In genomic region chr4:9785926-9786325, GRCh38 we compare ENCODE assay signal across 18 cellular contexts. TPM values are rescaled to one million over a fixed set of nuclear protein-coding genes. Genes with fewer than 3 reads are reported as not detected.
DNase-seq lines count a peak whose midpoint lies in the region; ATAC-seq and TF ChIP-seq lines count a peak whose summit lies in the region.
"Had no signal": no experiment of that assay in that cellular context is flagged by ENCODE, and none has a peak within 500 bp of the region (broad histone marks: within the 10 kb centered on the region; RNA-seq: fewer than 3 reads in every experiment).

No MANE protein-coding gene starts in this region.

- H2AFZ ChIP-seq in PC-3 (ENCODE audit: low read length) (no peak overlapping the region), Karpas-422 (ENCODE audit: low read length) (no peak overlapping the region)
- H2AFZ ChIP-seq: GM23338 had no signal

- H4K20me1 ChIP-seq in PC-3 (ENCODE audit: low read length) (no peaks in the 10 kb centered on the region), Karpas-422 (ENCODE audit: insufficient read depth, low read depth, low read length) (no peaks in the 10 kb centered on the region)

- TF ChIP-seq POLR2A in Peyer's patch (IDR thresholded peaks at IDR 0.05), result no peak

- H3F3A ChIP-seq in PC-3 (ENCODE audit: low read length, unreplicated experiment), result no peaks in the 10 kb centered on the region

- no peak overlapping the region for H3K4me3 Mint-ChIP-seq in naive thymus-derived CD4-positive, alpha-beta T cell
- H3K4me3 Mint-ChIP-seq: CD4-positive, alpha-beta memory T cell; GM23338; H9 had no signal

- H3K27ac Mint-ChIP-seq in naive thymus-derived CD4-positive, alpha-beta T cell, result no peak overlapping the region
- H3K27ac Mint-ChIP-seq: CD4-positive, alpha-beta memory T cell; GM23338; H9 had no signal

- DNase-seq in Peyer's patch (peak in 2 of 3 donors; percentile 63 to 67), colonic mucosa (peak; percentile 34), mucosa of descending colon (peak in 2 of 3 donors; percentile 33 to 36), PC-3 (no peak), Karpas-422 (no peak)
- no peak for DNase-seq in naive thymus-derived CD4-positive, alpha-beta T cell
- DNase-seq: C1 segment of cervical spinal cord; Caco-2; CD4-positive, alpha-beta memory T cell; DMS153; DND-41; H9 had no signal

- H3K9me3 ChIP-seq in Peyer's patch, result no peaks in the 10 kb centered on the region
- no peaks in the 10 kb centered on the region for H3K9me3 ChIP-seq in colonic mucosa
- no peaks in the 10 kb centered on the region for H3K9me3 ChIP-seq in mucosa of descending colon
- no peaks in the 10 kb centered on the region for H3K9me3 ChIP-seq in PC-3 (ENCODE audit: low read length)
- no peaks in the 10 kb centered on the region for H3K9me3 ChIP-seq in naive thymus-derived CD4-positive, alpha-beta T cell (ENCODE audit: control insufficient read depth in 2 of 3, low read length in 3 of 3)
- H3K9me3 ChIP-seq in Karpas-422 (ENCODE audit: low read length), result no peaks in the 10 kb centered on the region
- H3K9me3 ChIP-seq: Caco-2 had no signal

- H3K36me3 ChIP-seq in Peyer's patch (no peaks in the 10 kb centered on the region), colonic mucosa (no peaks in the 10 kb centered on the region), mucosa of descending colon (ENCODE audit: low read depth) (no peaks in the 10 kb centered on the region), PC-3 (ENCODE audit: low read depth, low read length) (no peaks in the 10 kb centered on the region), Karpas-422 (ENCODE audit: insufficient read depth, low read length) (no peaks in the 10 kb centered on the region)
- H3K36me3 ChIP-seq in naive thymus-derived CD4-positive, alpha-beta T cell (ENCODE audit: control insufficient read depth in 2 of 3, insufficient read depth in 3 of 3, low read length in 3 of 3), result no peaks in the 10 kb centered on the region

- H3K36me3 Mint-ChIP-seq in naive thymus-derived CD4-positive, alpha-beta T cell, result peaks cover 0 to 6% (median 0%) of the 10 kb centered on the region in 5 donors
- H3K36me3 Mint-ChIP-seq: CD4-positive, alpha-beta memory T cell had no signal

- no peak overlapping the region for H3K9ac ChIP-seq in colonic mucosa (ENCODE audit: low read depth in 2 of 2, low read length in 2 of 2)
- no peak overlapping the region for H3K9ac ChIP-seq in PC-3 (ENCODE audit: low read length)
- H3K9ac ChIP-seq in Karpas-422 (ENCODE audit: low read length), result no peak overlapping the region

- H3K4me2 ChIP-seq in PC-3 (ENCODE audit: low read length), result no peak overlapping the region
- no peak overlapping the region for H3K4me2 ChIP-seq in Karpas-422 (ENCODE audit: low read depth, low read length, poor library complexity, severe bottlenecking)
- H3K4me2 ChIP-seq: GM23338 had no signal

- no peaks in the 10 kb centered on the region for H3K27me3 ChIP-seq in Peyer's patch
- peaks cover 11% of the 10 kb centered on the region for H3K27me3 ChIP-seq in colonic mucosa
- no peaks in the 10 kb centered on the region; the same call in 1 of the 2 replicates for H3K27me3 ChIP-seq in PC-3 (ENCODE audit: low read length)
- no peaks in the 10 kb centered on the region for H3K27me3 ChIP-seq in naive thymus-derived CD4-positive, alpha-beta T cell (ENCODE audit: control insufficient read depth in 2 of 2, insufficient read depth in 2 of 2, low read length in 2 of 2)
- H3K27me3 ChIP-seq in Karpas-422 (ENCODE audit: low read length), result no peaks in the 10 kb centered on the region

- H3K27me3 Mint-ChIP-seq in naive thymus-derived CD4-positive, alpha-beta T cell, result peaks cover 45 to 55% (median 51%) of the 10 kb centered on the region in 5 donors

- H3K4me1 Mint-ChIP-seq in naive thymus-derived CD4-positive, alpha-beta T cell, result no peaks in the 10 kb centered on the region
- H3K4me1 Mint-ChIP-seq: CD4-positive, alpha-beta memory T cell had no signal

- ATAC-seq in mucosa of descending colon (peak; percentile 33), PC-3 (no peak)
- no peak for ATAC-seq in naive thymus-derived CD4-positive, alpha-beta T cell
- ATAC-seq: GM23338, HCT116 had no signal

- H3K4me3 ChIP-seq in Peyer's patch (peak overlapping the region in 1 of 4 donors; percentile 12), colonic mucosa (no peak overlapping the region), mucosa of descending colon (no peak overlapping the region), PC-3 (ENCODE audit: low read length) (no peak overlapping the region), Karpas-422 (ENCODE audit: low read length) (no peak overlapping the region)
- H3K4me3 ChIP-seq in naive thymus-derived CD4-positive, alpha-beta T cell (ENCODE audit: low read length), result no peak overlapping the region
- H3K4me3 ChIP-seq: GM23338 had no signal

- intact Hi-C loops in colonic mucosa (cut with DNase I), result no loop called here
- intact Hi-C loops in mucosa of descending colon (cut with DNase I, micrococcal nuclease), result no loop called here
- intact Hi-C loops in PC-3 (cut with micrococcal nuclease), result no loop called here
- intact Hi-C loops in naive thymus-derived CD4-positive, alpha-beta T cell (cut with micrococcal nuclease), result no loop called here

- TF ChIP-seq CTCF in Peyer's patch (IDR thresholded peaks at IDR 0.05) (no peak), colonic mucosa (IDR thresholded peaks at IDR 0.05) (no peak), mucosa of descending colon (IDR thresholded peaks at IDR 0.05) (no peak), PC-3 (conservative IDR thresholded peaks at IDR 0.05; ENCODE audit: low read depth, low read length) (no peak)

- CTCF ChIA-PET in PC-3 (lab: Charles Lee), result no interaction called here
- CTCF ChIA-PET in naive thymus-derived CD4-positive, alpha-beta T cell (lab: Charles Lee), result no interaction called here

- H3K27ac ChIP-seq in Peyer's patch, result peak overlapping the region in 2 of 4 donors; percentile 72 to 73
- H3K27ac ChIP-seq in colonic mucosa, result peak overlapping the region; percentile 17
- no peak overlapping the region for H3K27ac ChIP-seq in PC-3 (ENCODE audit: low read length)
- H3K27ac ChIP-seq in naive thymus-derived CD4-positive, alpha-beta T cell (ENCODE audit: low read depth, low read length), result no peak overlapping the region
- H3K27ac ChIP-seq in Karpas-422 (ENCODE audit: low read length), result no peak overlapping the region

- peaks cover 0 to 5% (median 0%) of the 10 kb centered on the region in 11 donors for H3K9me3 Mint-ChIP-seq in naive thymus-derived CD4-positive, alpha-beta T cell
- H3K9me3 Mint-ChIP-seq: H9 had no signal

- POLR2A ChIA-PET in PC-3 (lab: Charles Lee; ENCODE audit: unreplicated experiment), result no interaction called here
- POLR2A ChIA-PET in naive thymus-derived CD4-positive, alpha-beta T cell (lab: Charles Lee), result no interaction called here

- H3K79me2 ChIP-seq in PC-3 (ENCODE audit: low read length) (no peaks in the 10 kb centered on the region), Karpas-422 (ENCODE audit: low read length) (no peaks in the 10 kb centered on the region)

- H3K4me1 ChIP-seq in Peyer's patch (no peaks in the 10 kb centered on the region), colonic mucosa (no peaks in the 10 kb centered on the region), mucosa of descending colon (ENCODE audit: low read depth) (peaks cover 3% of the 10 kb centered on the region), PC-3 (ENCODE audit: insufficient read depth, low read length) (no peaks in the 10 kb centered on the region), Karpas-422 (ENCODE audit: low read length) (no peaks in the 10 kb centered on the region)
- H3K4me1 ChIP-seq in naive thymus-derived CD4-positive, alpha-beta T cell (ENCODE audit: control insufficient read depth in 2 of 2, insufficient read depth in 2 of 2, low read length in 2 of 2), result no peaks in the 10 kb centered on the region
- H3K4me1 ChIP-seq: Caco-2 had no signal

- H3K9me2 ChIP-seq in PC-3 (replicated peaks; ENCODE audit: low read length) (no peaks in the 10 kb centered on the region), Karpas-422 (replicated peaks; ENCODE audit: insufficient read depth, low read length) (no peaks in the 10 kb centered on the region)

- no TSS peak for BruUV-seq in PC-3 (replicated peaks; lab: Mats Ljungman, UMichigan)

RNA-seq across cellular contexts. Expression of gene DRD5, which starts 4.5 kb away (rescaled TPM):
- total RNA-seq in Peyer's patch (not detected), colonic mucosa (under 1 TPM in 1 of 2 donors, not detected in 1; 0.13 TPM), mucosa of descending colon (under 1 TPM in 1 of 3 donors, not detected in 2; 0.13 TPM), PC-3 (2014; rRNA removed) (not detected in 2 replicates)
- total RNA-seq in naive thymus-derived CD4-positive, alpha-beta T cell, result not detected
- not detected for polyA plus RNA-seq in naive thymus-derived CD4-positive, alpha-beta T cell
- not detected in 2 replicates for total RNA-seq in Karpas-422 (2014; rRNA removed; shearing (Covaris generic); ENCODE audit: low replicate concordance)
- total RNA-seq: A172; A673; Caco-2; CD4-positive, alpha-beta memory T cell; H4; H9 had no signal
- polyA plus RNA-seq: BJ; CD4-positive, alpha-beta memory T cell had no signal

Comparison
In these comparisons a context has a peak if more than half of its experiments do, and no peak if none do; other contexts are left out.
1. DNase-seq: peak in Peyer's patch (2 of 3), colonic mucosa (single experiment) and mucosa of descending colon (2 of 3); none in PC-3 (single experiment), naive thymus-derived CD4-positive, alpha-beta T cell (0 of 9) and Karpas-422 (single experiment).